ENCODE assay signal across 1 cellular context in genomic region chr2:181790716-181791649, GRCh38.
TF ChIP-seq lines count a peak whose summit lies in the region.

No MANE protein-coding gene starts in this region.

TF ChIP-seq in HepG2, 621 proteins besides CTCF, POLR2A, EP300 and RAD21 (continued from another document and continues in another):
- TF ChIP-seq ZBTB10 (CRISPR knock-in tag; IDR thresholded peaks at IDR 0.05; ENCODE audit: borderline replicate concordance), result peak; percentile 82; the same call in 1 of the 2 replicates
- TF ChIP-seq ZNF451 (CRISPR knock-in tag; IDR thresholded peaks at IDR 0.05), result no peak
- TF ChIP-seq NR2F1 (CRISPR knock-in tag; IDR thresholded peaks at IDR 0.05), result peak; percentile 81 to 84; a peak in 3 of 4 replicates
- TF ChIP-seq ZNF253 (CRISPR knock-in tag; IDR thresholded peaks at IDR 0.05; ENCODE audit: borderline replicate concordance), result no peak
- TF ChIP-seq ZNF276 (CRISPR knock-in tag; IDR thresholded peaks at IDR 0.05; ENCODE audit: low read depth), result no peak
- TF ChIP-seq ZEB1 (IDR thresholded peaks at IDR 0.05; ENCODE audit: insufficient replicate concordance, low read depth), result peak; percentile 81
- TF ChIP-seq ZIK1 (CRISPR knock-in tag; IDR thresholded peaks at IDR 0.05; ENCODE audit: borderline replicate concordance, low read depth), result no peak
- no peak for TF ChIP-seq KIAA2018 (CRISPR knock-in tag; IDR thresholded peaks at IDR 0.05; ENCODE audit: borderline replicate concordance)
- TF ChIP-seq MAFF (IDR thresholded peaks at IDR 0.05; ENCODE audit: low read depth, low read length), result no peak
- no peak for TF ChIP-seq ZNF841 (CRISPR knock-in tag; IDR thresholded peaks at IDR 0.05; ENCODE audit: borderline replicate concordance)
- TF ChIP-seq GMEB1 (CRISPR knock-in tag; IDR thresholded peaks at IDR 0.05; ENCODE audit: borderline replicate concordance), result no peak
- no peak for TF ChIP-seq E2F5 (CRISPR knock-in tag; conservative IDR thresholded peaks at IDR 0.05)
- no peak for TF ChIP-seq ZNF670 (CRISPR knock-in tag; IDR thresholded peaks at IDR 0.05; ENCODE audit: borderline replicate concordance)
- peak; percentile 7; the same call in 1 of the 2 replicates for TF ChIP-seq CREB1 (IDR thresholded peaks at IDR 0.05)
- peak; percentile 72; the same call in 1 of the 2 replicates for TF ChIP-seq CREB1 (CRISPR knock-in tag; IDR thresholded peaks at IDR 0.05)
- no peak for TF ChIP-seq AKNA (CRISPR knock-in tag; IDR thresholded peaks at IDR 0.05; ENCODE audit: borderline replicate concordance)
- TF ChIP-seq HMGA1 (CRISPR knock-in tag; conservative IDR thresholded peaks at IDR 0.05), result no peak
- no peak for TF ChIP-seq TEAD2 (CRISPR knock-in tag; IDR thresholded peaks at IDR 0.05)
- TF ChIP-seq MATR3 (CRISPR knock-in tag; IDR thresholded peaks at IDR 0.05), result no peak
- 0 out of 2 replicates have a peak, but pooled peaks have one; percentile 42 for TF ChIP-seq KLF9 (CRISPR knock-in tag; IDR thresholded peaks at IDR 0.05; ENCODE audit: low read depth)
- no peak for TF ChIP-seq CBX2 (IDR thresholded peaks at IDR 0.05; ENCODE audit: low read depth, low read length)
- TF ChIP-seq CBX2 (CRISPR knock-in tag; IDR thresholded peaks at IDR 0.05; ENCODE audit: low read depth), result no peak
- no peak for TF ChIP-seq ZNF275 (CRISPR knock-in tag; IDR thresholded peaks at IDR 0.05; ENCODE audit: borderline replicate concordance)
- no peak for TF ChIP-seq ETS1 (CRISPR knock-in tag; IDR thresholded peaks at IDR 0.05)
- peak in 1 of 2 experiments; percentile 47; a peak in 3 of 4 replicates for TF ChIP-seq HMGXB4 (CRISPR knock-in tag; IDR thresholded peaks at IDR 0.05; ENCODE audit: borderline replicate concordance in 1 of 2, low read depth in 1 of 2)
- no peak for TF ChIP-seq CHD2 (IDR thresholded peaks at IDR 0.05; ENCODE audit: low read depth, low read length)
- TF ChIP-seq ISX (CRISPR knock-in tag; conservative IDR thresholded peaks at IDR 0.05), result no peak
- no peak for TF ChIP-seq ZNF12 (CRISPR knock-in tag; IDR thresholded peaks at IDR 0.05)
